In genomic region chr1:16724718-16725438, GRCh38 we compare ENCODE assay signal across 13 cellular contexts. TPM values are rescaled to one million over a fixed set of nuclear protein-coding genes. Genes with fewer than 3 reads are reported as not detected.
A peak's percentile ranks its signal among the peaks of the same experiment; 100 is the strongest.
DNase-seq lines count a peak whose midpoint lies in the region; ATAC-seq and TF ChIP-seq lines count a peak whose summit lies in the region.
"Had no signal": no experiment of that assay in that cellular context is flagged by ENCODE, and none has a peak within 500 bp of the region (broad histone marks: within the 10 kb centered on the region; RNA-seq: fewer than 3 reads in every experiment).

No MANE protein-coding gene starts in this region.

- 61 to 71% (median 70%) methylated on average over 45 of the region's 45 CpGs for WGBS in heart left ventricle, 4 donors

- no peaks in the 10 kb centered on the region for H3F3A ChIP-seq in PC-3 (ENCODE audit: low read length, unreplicated experiment)

- H3K27ac ChIP-seq in PC-3 (ENCODE audit: low read length) (no peak overlapping the region), heart left ventricle (peak overlapping the region in 1 of 12 donors; percentile 6)
- H3K27ac ChIP-seq: heart right ventricle had no signal

- no peaks in the 10 kb centered on the region for H3K36me3 ChIP-seq in PC-3 (ENCODE audit: low read depth, low read length)
- no peaks in the 10 kb centered on the region for H3K36me3 ChIP-seq in heart left ventricle
- H3K36me3 ChIP-seq: heart right ventricle had no signal

- no peak overlapping the region for H3K9ac ChIP-seq in PC-3 (ENCODE audit: low read length)

- 0 out of 2 replicates have a peak, but pooled peaks cover 5% of the 10 kb centered on the region for H3K27me3 ChIP-seq in PC-3 (ENCODE audit: low read length)
- H3K27me3 ChIP-seq in heart left ventricle, result peaks cover 5 to 53% (median 25%) of the 10 kb centered on the region in 9 donors

- intact Hi-C loops in PC-3 (cut with micrococcal nuclease), result no loop called here
- intact Hi-C loops in heart left ventricle (cut with DNase I), result loop anchor here in 3 of 10 donors (10.0 kb wide), 3 partner anchors 90 to 200 kb away; partner anchors contain the start of gene CROCC (in 1 of the 3)
- intact Hi-C loops in posterior vena cava (cut with DNase I), result no loop called here

- peak; percentile 8 for DNase-seq in GM12865 (ENCODE audit: low read depth)
- DNase-seq in PC-3, result peak; percentile 1
- peak; percentile 27 to 77 (median 29) for DNase-seq in heart left ventricle
- DNase-seq in posterior vena cava (ENCODE audit: low spot score), result peak; percentile 93
- DNase-seq in NCI-H748 treated with DMSO at 0.1 percent for 48 hours (lab: John Stamatoyannopoulos, UW), result no peak
- no peak for DNase-seq in NCI-H526 (lab: John Stamatoyannopoulos, UW)
- no peak for DNase-seq in NCI-H82 (lab: John Stamatoyannopoulos, UW)
- DNase-seq in putamen (ENCODE audit: low spot score), result no peak
- DNase-seq: CD8-positive, alpha-beta T cell; effector CD4-positive, alpha-beta T cell; NCI-H510A had no signal

- H3K4me3 ChIP-seq in GM12865 (ENCODE audit: low read depth, low read length) (no peak overlapping the region), PC-3 (ENCODE audit: low read length) (no peak overlapping the region), heart left ventricle (no peak overlapping the region)
- H3K4me3 ChIP-seq: heart right ventricle had no signal

- no peaks in the 10 kb centered on the region for H3K79me2 ChIP-seq in PC-3 (ENCODE audit: low read length)

- POLR2A ChIA-PET in PC-3 (lab: Charles Lee; ENCODE audit: unreplicated experiment), result no interaction called here

- no peaks in the 10 kb centered on the region for H4K20me1 ChIP-seq in PC-3 (ENCODE audit: low read length)

- TF ChIP-seq CTCF in GM12865 (IDR thresholded peaks at IDR 0.05; ENCODE audit: insufficient read depth, low read depth, low read length, missing control alignments) (no peak), PC-3 (conservative IDR thresholded peaks at IDR 0.05; ENCODE audit: low read depth, low read length) (no peak), heart left ventricle (IDR thresholded peaks at IDR 0.05) (no peak)

- TF ChIP-seq POLR2A in heart left ventricle (IDR thresholded peaks at IDR 0.05), result no peak

- H3K4me1 ChIP-seq in PC-3 (ENCODE audit: insufficient read depth, low read length) (no peaks in the 10 kb centered on the region), heart left ventricle (no peaks in the 10 kb centered on the region)

- ATAC-seq in PC-3 (no peak), heart left ventricle (peak in 2 of 4 donors; percentile 23 to 30)
- ATAC-seq: activated naive CD4-positive, alpha-beta T cell treated with anti-CD3 and anti-CD28 coated beads, Interleukin-2, amount 50 U/mL, for 72 hours; CD8-positive, alpha-beta T cell had no signal

- BruUV-seq in PC-3 (replicated peaks; lab: Mats Ljungman, UMichigan), result no TSS peak

- no peaks in the 10 kb centered on the region for H3K9me3 ChIP-seq in PC-3 (ENCODE audit: low read length)
- no peaks in the 10 kb centered on the region for H3K9me3 ChIP-seq in heart left ventricle
- H3K9me3 ChIP-seq: heart right ventricle had no signal

- CTCF ChIA-PET in PC-3 (lab: Charles Lee), result no interaction called here

- H2AFZ ChIP-seq in PC-3 (ENCODE audit: low read length), result no peak overlapping the region

- H3K9me2 ChIP-seq in PC-3 (replicated peaks; ENCODE audit: low read length), result no peaks in the 10 kb centered on the region

- no peak overlapping the region for H3K4me2 ChIP-seq in PC-3 (ENCODE audit: low read length)

RNA-seq across cellular contexts. Expression of gene RNU1-4, which starts 15.4 kb away (rescaled TPM):
- total RNA-seq in PC-3 (2014; rRNA removed) (under 0.01 TPM in 2 replicates), heart left ventricle (1,000 to 10,000 TPM in 6 of 9 donors, 100 to 1,000 TPM in 1, not detected in 2; 364 to 3,776 (median 2,470) TPM), posterior vena cava (over 10,000 TPM; 12,584 to 18,986 TPM)
- polyA plus RNA-seq in heart left ventricle, result not detected
- polyA plus RNA-seq: heart right ventricle had no signal

RNA-seq across cellular contexts. Expression of gene RNU1-3, which starts 58.1 kb away (rescaled TPM):
- total RNA-seq in PC-3 (2014; rRNA removed) (under 0.01 TPM in 2 replicates), heart left ventricle (1,000 to 10,000 TPM in 6 of 9 donors, 100 to 1,000 TPM in 1, not detected in 2; 364 to 3,776 (median 2,470) TPM), posterior vena cava (over 10,000 TPM; 12,584 to 18,986 TPM)
- polyA plus RNA-seq in heart left ventricle, result not detected
- polyA plus RNA-seq: heart right ventricle had no signal

Comparison
In these comparisons a context has a peak if more than half of its experiments do, and no peak if none do; other contexts are left out.
1. DNase-seq: peak in GM12865 (single experiment), PC-3 (single experiment), heart left ventricle (5 of 5) and posterior vena cava (single experiment); none in NCI-H748 treated with DMSO at 0.1 percent for 48 hours (single experiment), NCI-H526 (0 of 2), NCI-H82 (single experiment) and putamen (single experiment).